1 cellular context compared by ENCODE assay signal in genomic region chr17:30588798-30589247, GRCh38.
TF ChIP-seq lines count a peak whose summit lies in the region.

No MANE protein-coding gene starts in this region.

TF ChIP-seq in HepG2, 621 proteins besides CTCF, POLR2A, EP300 and RAD21 (continued from another document):
- TF ChIP-seq ZNF747 (CRISPR knock-in tag; IDR thresholded peaks at IDR 0.05; ENCODE audit: borderline replicate concordance), result peak; percentile 68; the same call in 1 of the 2 replicates
- TF ChIP-seq DRAP1 (CRISPR knock-in tag; IDR thresholded peaks at IDR 0.05), result peak; percentile 84
- TF ChIP-seq SMAD9 (CRISPR knock-in tag; IDR thresholded peaks at IDR 0.05), result no peak
- 0 out of 2 replicates have a peak, but pooled peaks have one; percentile 59 for TF ChIP-seq ZHX1 (CRISPR knock-in tag; IDR thresholded peaks at IDR 0.05; ENCODE audit: low read depth)
- TF ChIP-seq HMG20B (CRISPR knock-in tag; conservative IDR thresholded peaks at IDR 0.05), result no peak; the same call in 1 of the 2 replicates
- TF ChIP-seq RARA (CRISPR knock-in tag; IDR thresholded peaks at IDR 0.05), result peak; percentile 77
- peak; percentile 61; the same call in 1 of the 2 replicates for TF ChIP-seq GFI1 (CRISPR knock-in tag; IDR thresholded peaks at IDR 0.05; ENCODE audit: borderline replicate concordance)
- peak; percentile 55 for TF ChIP-seq ZNF503 (CRISPR knock-in tag; IDR thresholded peaks at IDR 0.05)
- TF ChIP-seq MEIS1 (CRISPR knock-in tag; IDR thresholded peaks at IDR 0.05; ENCODE audit: borderline replicate concordance), result peak; percentile 93
- no peak for TF ChIP-seq ZNF790 (CRISPR knock-in tag; IDR thresholded peaks at IDR 0.05; ENCODE audit: borderline replicate concordance)
- peak; percentile 77 for TF ChIP-seq MTA1 (CRISPR knock-in tag; IDR thresholded peaks at IDR 0.05; ENCODE audit: borderline replicate concordance)
- peak; percentile 81 for TF ChIP-seq GATA4 (IDR thresholded peaks at IDR 0.05; ENCODE audit: borderline replicate concordance, low read depth)
- TF ChIP-seq NR2F1 (CRISPR knock-in tag; IDR thresholded peaks at IDR 0.05), result peak; percentile 88 to 90
- TF ChIP-seq ZBTB34 (CRISPR knock-in tag; IDR thresholded peaks at IDR 0.05), result peak; percentile 78; the same call in 1 of the 2 replicates
- TF ChIP-seq CBX1 (IDR thresholded peaks at IDR 0.05; ENCODE audit: low read depth), result peak; percentile 58
- TF ChIP-seq DPF2 (CRISPR knock-in tag; IDR thresholded peaks at IDR 0.05; ENCODE audit: borderline replicate concordance, low read depth), result peak; percentile 75; the same call in 1 of the 2 replicates
- TF ChIP-seq TCF12 (IDR thresholded peaks at IDR 0.05), result no peak
- peak; percentile 75; the same call in 1 of the 2 replicates for TF ChIP-seq TCF12 (CRISPR knock-in tag; IDR thresholded peaks at IDR 0.05)
- TF ChIP-seq ZNF792 (CRISPR knock-in tag; IDR thresholded peaks at IDR 0.05), result peak; percentile 92
- TF ChIP-seq ISL2 (CRISPR knock-in tag; IDR thresholded peaks at IDR 0.05), result peak; percentile 65; the same call in 1 of the 2 replicates
- peak; percentile 60; the same call in 1 of the 2 replicates for TF ChIP-seq IKZF5 (CRISPR knock-in tag; IDR thresholded peaks at IDR 0.05)
- TF ChIP-seq ZNF501 (CRISPR knock-in tag; IDR thresholded peaks at IDR 0.05), result peak; percentile 61; the same call in 1 of the 2 replicates
- peak; percentile 63; the same call in 1 of the 2 replicates for TF ChIP-seq FOXK2 (IDR thresholded peaks at IDR 0.05)
- TF ChIP-seq ZNF17 (CRISPR knock-in tag; IDR thresholded peaks at IDR 0.05), result no peak
- peak; percentile 29; the same call in 1 of the 2 replicates for TF ChIP-seq ZNF354B (CRISPR knock-in tag; IDR thresholded peaks at IDR 0.05)
- TF ChIP-seq HNRNPK (IDR thresholded peaks at IDR 0.05; ENCODE audit: low read depth, low read length, poor library complexity, severe bottlenecking), result peak; percentile 16
- peak; percentile 96 for TF ChIP-seq MED1 (CRISPR knock-in tag; IDR thresholded peaks at IDR 0.05)
- peak; percentile 9; the same call in 1 of the 2 replicates for TF ChIP-seq ZNF644 (CRISPR knock-in tag; IDR thresholded peaks at IDR 0.05; ENCODE audit: low read depth)
- no peak for TF ChIP-seq ADNP (CRISPR knock-in tag; IDR thresholded peaks at IDR 0.05)
- TF ChIP-seq MEF2D (CRISPR knock-in tag; IDR thresholded peaks at IDR 0.05), result peak; percentile 83
- TF ChIP-seq HNF4G (IDR thresholded peaks at IDR 0.05; ENCODE audit: borderline replicate concordance, low read depth, low read length), result 0 out of 2 replicates have a peak, but pooled peaks have one; percentile 25
- TF ChIP-seq HNF4G (CRISPR knock-in tag; IDR thresholded peaks at IDR 0.05; ENCODE audit: borderline replicate concordance, low read depth), result no peak
- TF ChIP-seq NKX3-1 (CRISPR knock-in tag; IDR thresholded peaks at IDR 0.05), result no peak
- TF ChIP-seq ZNF510 (CRISPR knock-in tag; IDR thresholded peaks at IDR 0.05; ENCODE audit: low read depth), result 0 out of 2 replicates have a peak, but pooled peaks have one; percentile 34
- peak; percentile 90 for TF ChIP-seq ESRRA (CRISPR knock-in tag; IDR thresholded peaks at IDR 0.05; ENCODE audit: low read depth)
- peak; percentile 44; the same call in 1 of the 2 replicates for TF ChIP-seq ZSCAN31 (CRISPR knock-in tag; IDR thresholded peaks at IDR 0.05; ENCODE audit: low read depth)
- peak; percentile 84; the same call in 1 of the 2 replicates for TF ChIP-seq SIX1 (CRISPR knock-in tag; IDR thresholded peaks at IDR 0.05; ENCODE audit: borderline replicate concordance)
- TF ChIP-seq ZFP91 (CRISPR knock-in tag; IDR thresholded peaks at IDR 0.05; ENCODE audit: borderline replicate concordance), result 0 out of 2 replicates have a peak, but pooled peaks have one; percentile 17
- TF ChIP-seq MED13 (CRISPR knock-in tag; IDR thresholded peaks at IDR 0.05), result peak; percentile 18; the same call in 1 of the 2 replicates
- TF ChIP-seq CBX5 (CRISPR knock-in tag; IDR thresholded peaks at IDR 0.05; ENCODE audit: borderline replicate concordance), result no peak
- peak; percentile 90 for TF ChIP-seq SP5 (CRISPR knock-in tag; IDR thresholded peaks at IDR 0.05; ENCODE audit: borderline replicate concordance, low read depth)
- TF ChIP-seq MIXL1 (CRISPR knock-in tag; IDR thresholded peaks at IDR 0.05), result peak; percentile 87
- TF ChIP-seq U2AF2 (IDR thresholded peaks at IDR 0.05; ENCODE audit: low read depth, low read length), result no peak
- TF ChIP-seq ELF3 (CRISPR knock-in tag; IDR thresholded peaks at IDR 0.05), result peak; percentile 66
- TF ChIP-seq CCDC6 (CRISPR knock-in tag; IDR thresholded peaks at IDR 0.05), result peak; percentile 75; the same call in 1 of the 2 replicates
- TF ChIP-seq SRY (CRISPR knock-in tag; IDR thresholded peaks at IDR 0.05), result peak; percentile 54; the same call in 1 of the 2 replicates
- 0 out of 2 replicates have a peak, but pooled peaks have one; percentile 41 for TF ChIP-seq EHMT2 (IDR thresholded peaks at IDR 0.05; ENCODE audit: borderline replicate concordance, low read depth, low read length)
- TF ChIP-seq ZNF609 (CRISPR knock-in tag; IDR thresholded peaks at IDR 0.05; ENCODE audit: borderline replicate concordance), result peak; percentile 91
- no peak for TF ChIP-seq NONO (IDR thresholded peaks at IDR 0.05)
- peak; percentile 86 for TF ChIP-seq NONO (CRISPR knock-in tag; conservative IDR thresholded peaks at IDR 0.05)
